In the genomic region with DNA sequence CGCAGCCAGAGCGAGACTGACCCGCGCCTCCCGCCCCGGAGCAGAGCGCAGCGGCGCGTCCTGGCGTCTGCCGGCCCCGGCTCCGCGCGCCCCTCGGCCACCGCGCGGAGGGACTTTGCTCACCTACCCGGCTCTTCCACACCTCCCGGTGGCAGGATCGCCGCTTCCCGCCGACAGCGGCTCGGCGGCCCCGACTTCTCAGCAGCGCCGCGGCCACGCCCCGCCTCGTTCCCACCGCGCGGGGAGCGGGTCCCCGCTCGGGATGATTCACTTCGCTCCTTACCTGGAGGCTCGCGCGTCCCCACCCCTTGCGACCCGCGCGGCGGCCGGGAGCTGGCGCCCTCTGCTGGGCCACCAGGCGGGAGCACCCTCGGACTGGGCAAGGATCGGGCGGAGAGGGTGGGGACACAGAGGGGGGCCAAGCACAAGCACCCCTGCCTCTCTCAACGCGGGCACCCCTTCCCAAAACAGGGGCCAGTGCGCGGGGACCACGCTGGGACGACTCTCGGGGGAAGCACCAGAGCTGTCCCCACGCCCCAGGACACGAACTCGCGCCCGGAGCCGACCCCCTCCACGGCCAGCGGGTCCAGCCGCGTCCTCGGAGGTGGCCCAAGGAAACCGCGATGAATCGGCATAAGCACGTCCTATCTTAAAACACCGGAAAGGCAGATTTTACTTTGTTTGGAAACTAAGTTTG, we compare ENCODE assay signal across 8 cellular contexts.
DNase-seq lines count a peak whose midpoint lies in the region; ATAC-seq, FAIRE-seq and TF ChIP-seq lines count a peak whose summit lies in the region.

No MANE protein-coding gene starts in this region.

- H3K9me3 Mint-ChIP-seq in Calu3 (ENCODE audit: low read depth, unreplicated experiment) = no peaks in the 10 kb centered on the region

- peaks cover 37% of the 10 kb centered on the region for H3K27me3 ChIP-seq in HUES64 (ENCODE audit: insufficient read depth, low read length)
- H3K27me3 ChIP-seq in foreskin keratinocyte = peaks cover 3% of the 10 kb centered on the region
- H3K27me3 ChIP-seq in testis = no peaks in the 10 kb centered on the region

- no peak for FAIRE-seq in RCC 7860 (lab: Jason Lieb, UNC)

- no peaks in the 10 kb centered on the region for H3K9me3 ChIP-seq in HUES64 (ENCODE audit: insufficient read depth, low read depth, low read length)
- no peaks in the 10 kb centered on the region for H3K9me3 ChIP-seq in testis

- H3K27me3 Mint-ChIP-seq in Calu3 (ENCODE audit: unreplicated experiment) = no peaks in the 10 kb centered on the region

- TF ChIP-seq POLR2A in testis (IDR thresholded peaks at IDR 0.05) = no peak

- WGBS in HUES64 = under 1% methylated on average over 80 of the region's 80 CpGs
- WGBS in testis, 2 donors = 0% methylated on average over 34 of the region's 80 CpGs; no CpG with 5 or more reads in 1 of the 2 donors

- H3K9ac ChIP-seq in HUES64 (ENCODE audit: low read depth, low read length) = peak overlapping the region; percentile 88

- H3K4me3 Mint-ChIP-seq in Calu3 (ENCODE audit: low read depth, unreplicated experiment) = peak overlapping the region; percentile 89

- H3K4me1 ChIP-seq in HUES64 (ENCODE audit: insufficient read depth, low read length) (peaks cover 30% of the 10 kb centered on the region), foreskin keratinocyte (no peaks in the 10 kb centered on the region), testis (peaks cover 32% of the 10 kb centered on the region)

- peak; percentile 93 for ATAC-seq in GM21423 (IDR thresholded peaks at IDR 0.05; ENCODE audit: unreplicated experiment)
- ATAC-seq in foreskin keratinocyte = peak; percentile 75

- peak overlapping the region; percentile 82 for H3K27ac Mint-ChIP-seq in Calu3 (ENCODE audit: unreplicated experiment)

- H3K27ac ChIP-seq in HUES64 (ENCODE audit: low read depth, low read length) (no peak overlapping the region), foreskin keratinocyte (peak overlapping the region; percentile 97), testis (peak overlapping the region; percentile 94 to 97)

- H3K36me3 Mint-ChIP-seq in Calu3 (ENCODE audit: insufficient read depth, unreplicated experiment) = peaks cover 55% of the 10 kb centered on the region

- peak; percentile 97 for DNase-seq in Calu3
- DNase-seq in RCC 7860 (ENCODE audit: low spot score) = peak; percentile 76
- peak; percentile 79 for DNase-seq in activated effector memory CD4-positive, alpha-beta T cell treated with Interleukin-2 at 50 U/mL for 16 hours
- peak; percentile 62 to 76 for DNase-seq in foreskin keratinocyte
- peak; percentile 11 for DNase-seq in occipital lobe (lab: John Stamatoyannopoulos, UW)
- peak; percentile 90 for DNase-seq in testis

- H3K36me3 ChIP-seq in HUES64 (ENCODE audit: insufficient read depth, low read length) = no peaks in the 10 kb centered on the region
- H3K36me3 ChIP-seq in testis (ENCODE audit: low read depth, missing control alignments) = no peaks in the 10 kb centered on the region

- peak; percentile 87 for TF ChIP-seq CTCF in Calu3 (IDR thresholded peaks at IDR 0.05; ENCODE audit: unreplicated experiment)
- peak; percentile 98 for TF ChIP-seq CTCF in foreskin keratinocyte (conservative IDR thresholded peaks at IDR 0.05)
- TF ChIP-seq CTCF in testis (IDR thresholded peaks at IDR 0.05) = peak; percentile 90 to 97 (median 96)

- intact Hi-C loops in Calu3 (cut with micrococcal nuclease; ENCODE audit: unreplicated experiment) = loop anchor here (1.0 to 10.0 kb wide), 4 partner anchors 123 to 267 kb away; no protein-coding TSS in a partner anchor
- intact Hi-C loops in testis (cut with DNase I; ENCODE audit: low total_unique reads) = no loop called here

- no TSS peak for BruUV-seq in Calu3 (replicated peaks; lab: Mats Ljungman, UMichigan)

- H3K4me3 ChIP-seq in HUES64 (ENCODE audit: low read length) (peak overlapping the region; percentile 87), testis (peak overlapping the region; percentile 87 to 93)

- CTCF ChIA-PET in Calu3 (lab: Charles Lee) = interaction anchor here (0.8 to 1.8 kb wide), 5 partner anchors 68 to 267 kb away, joined by 3 to 6 read pairs (median 4); no protein-coding TSS in a partner anchor

- peaks cover 36% of the 10 kb centered on the region for H3K4me1 Mint-ChIP-seq in Calu3 (ENCODE audit: low read depth, unreplicated experiment)

Comparison
In these comparisons a context has a peak if more than half of its experiments do, and no peak if none do; other contexts are left out.
1. DNase-seq: peak in every context shown above with its lines; median percentile 97 in Calu3; 90 in testis; 79 in activated effector memory CD4-positive, alpha-beta T cell treated with Interleukin-2 at 50 U/mL for 16 hours; 76 in RCC 7860; 69 in foreskin keratinocyte; 11 in occipital lobe.